33 cellular contexts compared by ENCODE assay signal in genomic region chr3:57278237-57278636, GRCh38. TPM values are rescaled to one million over a fixed set of nuclear protein-coding genes. Genes with fewer than 3 reads are reported as not detected.
"Had no signal": no experiment of that assay in that cellular context is flagged by ENCODE, and none has a peak within 500 bp of the region (broad histone marks: within the 10 kb centered on the region; RNA-seq: fewer than 3 reads in every experiment).

No MANE protein-coding gene starts in this region.

- H3K9ac ChIP-seq: parathyroid adenoma had no signal

- DNase-seq: effector CD8-positive, alpha-beta T cell; endodermal cell; foreskin keratinocyte; heart right ventricle; hypothalamus; immature natural killer cell; islet precursor cell; mesenchymal stem cell; mucosa of descending colon; naive B cell; stimulated activated CD4-positive, alpha-beta T cell treated with anti-CD3 and anti-CD28 coated beads, Interleukin-2, amount 100 ng/mL, for 24 hours; stimulated activated CD4-positive, alpha-beta T cell treated with anti-CD3 and anti-CD28 coated beads, Interleukin-4, amount 100 ng/mL, for 24 hours; stimulated activated naive CD8-positive, alpha-beta T cell treated with anti-CD3 and anti-CD28 coated beads, Interleukin-15, Interleukin-2, amounts not matched to agents 100 U/mL and 50 U/mL, for 24 hours; substantia nigra; upper lobe of right lung; uterus had no signal

- H3K79me2 ChIP-seq: parathyroid adenoma had no signal

- FAIRE-seq: colon had no signal

- H3K4me3 ChIP-seq: gastroesophageal sphincter, heart right ventricle, lung, mucosa of descending colon, thoracic aorta, tibial nerve, upper lobe of right lung, uterus had no signal

- H3K9me3 ChIP-seq: gastroesophageal sphincter, thoracic aorta, tibial nerve, upper lobe of right lung, uterus had no signal

- H3K27ac ChIP-seq: epithelial cell of prostate, foreskin keratinocyte, gastroesophageal sphincter, heart right ventricle, parathyroid adenoma, thoracic aorta, tibial nerve, upper lobe of right lung, uterus had no signal

- ATAC-seq: esophagus mucosa; foreskin keratinocyte; gastroesophageal sphincter; heart right ventricle; left lobe of liver; mucosa of descending colon; natural killer cell treated with Interleukin-12 subunit alpha and Interleukin-12 subunit beta and Interleukin-15 and Interleukin-18, amount 100 ng/mL, for 72 hours; sciatic nerve; stimulated activated effector memory CD8-positive, alpha-beta T cell treated with anti-CD3 and anti-CD28 coated beads, Interleukin-12 subunit alpha, Interleukin-12 subunit beta, amount 100 ng/mL, for 72 hours; stimulated activated naive CD8-positive, alpha-beta T cell treated with anti-CD3 and anti-CD28 coated beads, Interleukin-15, Interleukin-2, amounts not matched to agents 100 U/mL and 50 U/mL, for 24 hours; upper lobe of right lung had no signal

- H3K27me3 ChIP-seq: foreskin keratinocyte, gastroesophageal sphincter, heart right ventricle, tibial nerve, upper lobe of right lung, uterus had no signal

- H2AFZ ChIP-seq: parathyroid adenoma had no signal

- H3K36me3 ChIP-seq: uterus had no signal

- H3K4me1 ChIP-seq: gastroesophageal sphincter, heart right ventricle, parathyroid adenoma, tibial nerve, upper lobe of right lung, uterus had no signal

RNA-seq across cellular contexts. Expression of gene ASB14, which starts 14.2 kb away (rescaled TPM):
- total RNA-seq: endodermal cell; esophagus mucosa; foreskin keratinocyte; left lobe of liver; liver; mesothelial cell of epicardium; mucosa of descending colon; natural killer cell treated with Interleukin-12 subunit alpha and Interleukin-12 subunit beta and Interleukin-15 and Interleukin-18, amount 100 ng/mL, for 72 hours; neural crest cell; osteoblast; progenitor cell of endocrine pancreas; sciatic nerve; thoracic aorta; tibial nerve; upper lobe of right lung had no signal
- polyA plus RNA-seq: foreskin keratinocyte had no signal
